Comparison of ENCODE assay signal across 8 cellular contexts in the genomic region with DNA sequence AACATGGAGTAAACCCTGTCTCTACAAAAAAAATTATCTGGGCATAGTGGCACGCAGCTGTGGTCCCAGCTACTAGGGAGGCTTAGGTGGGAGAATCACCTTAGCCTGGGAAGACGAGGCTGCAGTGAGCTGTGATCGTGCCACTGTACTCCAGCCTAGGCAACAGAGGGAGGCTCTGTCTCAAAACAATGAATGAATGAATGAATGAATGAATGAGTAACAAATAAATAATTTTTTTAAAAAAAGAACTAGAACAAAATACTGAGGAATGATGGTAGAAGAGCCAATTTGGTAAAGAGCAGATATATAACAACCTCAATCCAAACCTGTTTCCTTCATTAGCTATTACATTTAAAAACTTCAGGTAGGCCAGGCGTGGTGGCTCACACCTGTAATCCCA.
"Had no signal": no experiment of that assay in that cellular context is flagged by ENCODE, and none has a peak within 500 bp of the region (broad histone marks: within the 10 kb centered on the region; RNA-seq: fewer than 3 reads in every experiment).

No MANE protein-coding gene starts in this region.

- H3K4me2 ChIP-seq: GM23338 had no signal

- H2AFZ ChIP-seq: GM23338 had no signal

- H3K4me3 ChIP-seq: GM23338 had no signal

- H3K27me3 Mint-ChIP-seq: IgD-negative memory B cell had no signal

- H3K4me3 Mint-ChIP-seq: GM23338, H9, IgD-negative memory B cell had no signal

- H3K27ac Mint-ChIP-seq: GM23338, H9, IgD-negative memory B cell had no signal

- DNase-seq: H9, HCEC 1CT, KG1 had no signal

- FAIRE-seq: H1, H54, HTR-8/SVneo had no signal

- ATAC-seq: GM23338 had no signal
